1 cellular context compared by ENCODE assay signal in the genomic region with DNA sequence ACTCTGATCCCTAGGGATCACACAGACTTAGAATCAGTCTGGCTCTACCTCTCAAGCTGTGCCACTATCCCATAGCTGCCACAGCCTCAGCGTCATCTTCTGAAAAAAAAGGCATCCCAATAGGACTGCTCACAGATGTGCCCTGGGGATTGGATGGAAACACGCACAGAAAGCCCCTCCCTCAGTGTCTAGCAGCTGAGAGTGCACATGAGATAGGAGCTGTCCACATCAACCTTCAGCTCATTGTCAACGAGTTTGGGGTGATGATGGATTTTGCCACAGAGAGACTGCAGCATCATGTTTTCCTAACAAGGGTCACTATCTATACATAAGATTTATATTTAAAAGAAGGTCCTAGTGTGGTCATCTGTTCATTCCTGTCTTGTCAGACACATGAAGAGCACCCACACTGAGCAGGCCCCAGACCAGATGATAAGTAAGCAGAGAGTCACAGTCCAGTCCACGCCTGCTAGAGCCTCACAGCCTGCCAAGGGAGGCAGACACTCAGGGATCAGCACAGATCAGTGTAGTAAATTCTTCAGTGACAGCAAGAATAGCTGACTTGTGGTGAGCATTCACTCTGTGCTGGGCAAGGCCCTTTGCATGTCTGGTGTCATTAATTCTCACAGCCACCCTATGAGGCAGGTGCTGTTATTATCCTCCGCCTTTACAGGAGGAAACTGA.
TF ChIP-seq lines count a peak whose summit lies in the region.

No MANE protein-coding gene starts in this region.

TF ChIP-seq in K562, 482 proteins besides CTCF, POLR2A, EP300 and RAD21:
- TF ChIP-seq PURB (CRISPR knock-in tag; IDR thresholded peaks at IDR 0.05; ENCODE audit: low read depth), result no peak
- TF ChIP-seq, protein P1, sequence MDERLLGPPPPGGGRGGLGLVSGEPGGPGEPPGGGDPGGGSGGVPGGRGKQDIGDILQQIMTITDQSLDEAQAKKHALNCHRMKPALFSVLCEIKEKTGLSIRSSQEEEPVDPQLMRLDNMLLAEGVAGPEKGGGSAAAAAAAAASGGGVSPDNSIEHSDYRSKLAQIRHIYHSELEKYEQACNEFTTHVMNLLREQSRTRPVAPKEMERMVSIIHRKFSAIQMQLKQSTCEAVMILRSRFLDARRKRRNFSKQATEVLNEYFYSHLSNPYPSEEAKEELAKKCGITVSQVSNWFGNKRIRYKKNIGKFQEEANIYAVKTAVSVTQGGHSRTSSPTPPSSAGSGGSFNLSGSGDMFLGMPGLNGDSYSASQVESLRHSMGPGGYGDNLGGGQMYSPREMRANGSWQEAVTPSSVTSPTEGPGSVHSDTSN (CRISPR knock-in tag; IDR thresholded peaks at IDR 0.05; ENCODE audit: low read depth), result no peak
- TF ChIP-seq, protein P1 (tag; conservative IDR thresholded peaks at IDR 0.05; ENCODE audit: low read depth), result peak; percentile 58
